In genomic region chr16:67174706-67175231, GRCh38 we compare ENCODE assay signal across 7 cellular contexts.
A peak's percentile ranks its signal among the peaks of the same experiment; 100 is the strongest.
DNase-seq lines count a peak whose midpoint lies in the region; ATAC-seq and TF ChIP-seq lines count a peak whose summit lies in the region.
"Had no signal": no experiment of that assay in that cellular context is flagged by ENCODE, and none has a peak within 500 bp of the region (broad histone marks: within the 10 kb centered on the region; RNA-seq: fewer than 3 reads in every experiment).

No MANE protein-coding gene starts in this region.

- H3K4me3 Mint-ChIP-seq in stimulated activated naive CD8-positive, alpha-beta T cell treated with anti-CD3 and anti-CD28 coated beads, Interleukin-15, amount 100 ng/mL, for 72 hours = peak overlapping the region in 1 of 2 donors; percentile 89

- H3K27me3 Mint-ChIP-seq in stimulated activated naive CD8-positive, alpha-beta T cell treated with anti-CD3 and anti-CD28 coated beads, Interleukin-15, amount 100 ng/mL, for 72 hours = peaks cover 94% of the 10 kb centered on the region

- peaks cover 13% of the 10 kb centered on the region for H3K4me1 ChIP-seq in iPS-20b (ENCODE audit: insufficient read depth, low read length)

- H3K36me3 ChIP-seq in iPS-20b (ENCODE audit: insufficient read depth, low read depth, low read length) = no peaks in the 10 kb centered on the region

- no peak overlapping the region for H3K9ac ChIP-seq in iPS-20b (ENCODE audit: low read depth, low read length)

- POLR2A ChIA-PET in HEK293T (lab: Yijun Ruan, JAX) = interaction anchor here (0.9 to 1.0 kb wide), 3 partner anchors 16 to 23 kb away, joined by 3 read pairs; no protein-coding TSS in a partner anchor

- CTCF ChIA-PET in HEK293T (lab: Yijun Ruan, JAX) = interaction anchor here (0.6 kb wide), 1 partner anchor 83 kb away, joined by 3 read pairs; no protein-coding TSS in a partner anchor

- no peak overlapping the region for H3K27ac Mint-ChIP-seq in stimulated activated naive CD8-positive, alpha-beta T cell treated with anti-CD3 and anti-CD28 coated beads, Interleukin-15, amount 100 ng/mL, for 72 hours

- H3K4me1 Mint-ChIP-seq in stimulated activated naive CD8-positive, alpha-beta T cell treated with anti-CD3 and anti-CD28 coated beads, Interleukin-15, amount 100 ng/mL, for 72 hours = peaks cover 82% of the 10 kb centered on the region

- no peaks in the 10 kb centered on the region for H3K9me3 Mint-ChIP-seq in stimulated activated naive CD8-positive, alpha-beta T cell treated with anti-CD3 and anti-CD28 coated beads, Interleukin-15, amount 100 ng/mL, for 72 hours

- no peak overlapping the region for H3K27ac ChIP-seq in iPS-20b (ENCODE audit: low read length)
- H3K27ac ChIP-seq: HL-60 had no signal

- H3K9me3 ChIP-seq in iPS-20b (ENCODE audit: insufficient read depth, low read depth, low read length) = no peaks in the 10 kb centered on the region

- H3K27me3 ChIP-seq in iPS-20b (ENCODE audit: insufficient read depth, low read length) = peaks cover 93% of the 10 kb centered on the region

- peak overlapping the region; percentile 66; the same call in 1 of the 2 replicates for H3K4me3 ChIP-seq in iPS-20b (ENCODE audit: low read length)

- DNase-seq in stimulated activated naive CD8-positive, alpha-beta T cell treated with anti-CD3 and anti-CD28 coated beads, Interleukin-15, Interleukin-2, amounts not matched to agents 100 U/mL and 50 U/mL, for 24 hours = no peak
- no peak for DNase-seq in stimulated activated naive CD8-positive, alpha-beta T cell treated with anti-CD3 and anti-CD28 coated beads, Interleukin-15, amount 100 ng/mL, for 72 hours
- DNase-seq in KBM-7 (no peak), HEK293T (ENCODE audit: extremely low spot score) (no peak)

- ATAC-seq in stimulated activated naive CD8-positive, alpha-beta T cell treated with anti-CD3 and anti-CD28 coated beads, Interleukin-15, Interleukin-2, amounts not matched to agents 100 U/mL and 50 U/mL, for 24 hours = peak; percentile 4
- ATAC-seq in stimulated activated naive CD8-positive, alpha-beta T cell treated with anti-CD3 and anti-CD28 coated beads, Interleukin-15, amount 100 ng/mL, for 72 hours = no peak
- ATAC-seq in GM19023 (IDR thresholded peaks at IDR 0.05; ENCODE audit: unreplicated experiment) = no peak

- in situ Hi-C loops in KBM-7 (cut with MboI; ENCODE audit: low pct_unique_long_range_greater_than_20kb, low sequenced_read_pairs) = no loop called here

TF ChIP-seq in HEK293T, 16 proteins besides CTCF, POLR2A, EP300 and RAD21:
- no peak for TF ChIP-seq CTBP1 (IDR thresholded peaks at IDR 0.05; ENCODE audit: borderline replicate concordance)
- TF ChIP-seq BHLHE40 (IDR thresholded peaks at IDR 0.05; ENCODE audit: borderline replicate concordance) = no peak
- no peak for TF ChIP-seq FOXA1 (IDR thresholded peaks at IDR 0.05)
- no peak for TF ChIP-seq HDGF (IDR thresholded peaks at IDR 0.05; ENCODE audit: borderline replicate concordance)
- no peak for TF ChIP-seq SP1 (IDR thresholded peaks at IDR 0.05)
- TF ChIP-seq ARNT (IDR thresholded peaks at IDR 0.05) = no peak
- no peak for TF ChIP-seq SUZ12 (IDR thresholded peaks at IDR 0.05)
- TF ChIP-seq FOXM1 (IDR thresholded peaks at IDR 0.05; ENCODE audit: borderline replicate concordance) = no peak
- no peak for TF ChIP-seq LEF1 (IDR thresholded peaks at IDR 0.05; ENCODE audit: borderline replicate concordance)
- TF ChIP-seq NFRKB (IDR thresholded peaks at IDR 0.05) = no peak
- no peak for TF ChIP-seq TARDBP (IDR thresholded peaks at IDR 0.05)
- no peak for TF ChIP-seq L3MBTL2 (conservative IDR thresholded peaks at IDR 0.05)
- TF ChIP-seq ELF4 (IDR thresholded peaks at IDR 0.05) = no peak
- no peak for TF ChIP-seq PKNOX1 (IDR thresholded peaks at IDR 0.05)
- no peak for TF ChIP-seq ZNF384 (IDR thresholded peaks at IDR 0.05)
- no peak for TF ChIP-seq FOXK2 (IDR thresholded peaks at IDR 0.05)
